Comparison of ENCODE assay signal across 13 cellular contexts in genomic region chr11:43924112-43924855, GRCh38. TPM values are rescaled to one million over a fixed set of nuclear protein-coding genes. Genes with fewer than 3 reads are reported as not detected.
DNase-seq lines count a peak whose midpoint lies in the region; ATAC-seq, FAIRE-seq and TF ChIP-seq lines count a peak whose summit lies in the region.
"Had no signal": no experiment of that assay in that cellular context is flagged by ENCODE, and none has a peak within 500 bp of the region (broad histone marks: within the 10 kb centered on the region; RNA-seq: fewer than 3 reads in every experiment).

No MANE protein-coding gene starts in this region.

- no peak overlapping the region for H3K4me3 ChIP-seq in fibroblast of lung (replicated peaks in 1 of 4; ENCODE audit: control extremely low read depth in 1 of 4, insufficient read depth in 1 of 4, low read depth in 3 of 4, low read length in 4 of 4)
- H3K4me3 ChIP-seq in trophoblast cell (ENCODE audit: low read depth, low read length): no peak overlapping the region

- H4K12ac ChIP-seq in trophoblast cell (ENCODE audit: low read depth, low read length): no peak overlapping the region

- H2BK5ac ChIP-seq in trophoblast cell (ENCODE audit: low read depth, low read length, poor library complexity): no peak overlapping the region

- WGBS in trophoblast cell (ENCODE audit: extremely low coverage, insufficient coverage, insufficient read length): no CpG with 5 or more reads among the region's 27 CpGs

- H2BK120ac ChIP-seq in trophoblast cell (ENCODE audit: insufficient read depth, low read length, poor library complexity): no peak overlapping the region

- peaks cover 9% of the 10 kb centered on the region for H3K79me1 ChIP-seq in trophoblast cell (ENCODE audit: low read length)

- H4K20me1 ChIP-seq in fibroblast of lung (ENCODE audit: control insufficient read depth, extremely low read depth, insufficient read depth, low read length): no peaks in the 10 kb centered on the region

- H4K8ac ChIP-seq in trophoblast cell (ENCODE audit: low read depth, low read length): no peak overlapping the region

- no peak overlapping the region for H2AFZ ChIP-seq in fibroblast of lung (ENCODE audit: low read length)
- H2AFZ ChIP-seq in trophoblast cell (ENCODE audit: insufficient read depth, low read length, poor library complexity): no peak overlapping the region

- TF ChIP-seq CTCF in 22Rv1 (IDR thresholded peaks at IDR 0.05) (peak; percentile 21), VCaP (conservative IDR thresholded peaks at IDR 0.05) (0 out of 2 replicates have a peak, but pooled peaks have one; percentile 10), fibroblast of lung (conservative IDR thresholded peaks at IDR 0.05 in 1 of 2, IDR thresholded peaks at IDR 0.05 in 1 of 2; ENCODE audit: low read depth in 1 of 2, low read length in 2 of 2) (peak in 1 of 2 donors; percentile 15)

- H3K9me3 ChIP-seq in fibroblast of lung (ENCODE audit: control insufficient read depth, insufficient read depth, low read depth, low read length) (no peaks in the 10 kb centered on the region), trophoblast cell (ENCODE audit: insufficient read depth, low read depth, low read length) (no peaks in the 10 kb centered on the region)

- H3K14ac ChIP-seq in trophoblast cell (ENCODE audit: low read length): peak overlapping the region; percentile 0

- peak overlapping the region; percentile 32 for H2AK5ac ChIP-seq in trophoblast cell (ENCODE audit: low read length)

- peak overlapping the region; percentile 7 for H3K18ac ChIP-seq in trophoblast cell (ENCODE audit: low read length)

- no peak for FAIRE-seq in GM19239 (lab: Jason Lieb, UNC)
- FAIRE-seq: endometrium had no signal

- no peak overlapping the region for H3K4ac ChIP-seq in trophoblast cell (ENCODE audit: low read depth, low read length)

- peaks cover 4% of the 10 kb centered on the region for H3K36me3 ChIP-seq in fibroblast of lung (ENCODE audit: control insufficient read depth, insufficient read depth, low read length)
- peaks cover 0 to 2% of the 10 kb centered on the region in 2 experiments for H3K36me3 ChIP-seq in trophoblast cell (ENCODE audit: control insufficient read depth in 1 of 2, insufficient read depth in 2 of 2, low read length in 2 of 2)

- H3K4me1 ChIP-seq in fibroblast of lung (ENCODE audit: control insufficient read depth, extremely low read depth, insufficient read depth, low read length) (peaks cover 34% of the 10 kb centered on the region), trophoblast cell (ENCODE audit: control insufficient read depth in 1 of 2, insufficient read depth in 2 of 2, low read length in 2 of 2) (peaks cover 16 to 24% of the 10 kb centered on the region in 2 experiments)

- H4K91ac ChIP-seq in trophoblast cell (ENCODE audit: low read depth, low read length): peak overlapping the region; percentile 10

- H3K4me2 ChIP-seq in fibroblast of lung (ENCODE audit: extremely low read depth, insufficient read depth, low read length) (peak overlapping the region; percentile 41), trophoblast cell (ENCODE audit: low read length) (no peak overlapping the region)

- H2BK12ac ChIP-seq in trophoblast cell (ENCODE audit: low read length): peak overlapping the region; percentile 33

- H3K23ac ChIP-seq in trophoblast cell (ENCODE audit: low read length): no peak overlapping the region

- H3K27me3 ChIP-seq in fibroblast of lung (ENCODE audit: control insufficient read depth, insufficient read depth, low read length): no peaks in the 10 kb centered on the region
- H3K27me3 ChIP-seq in trophoblast cell (ENCODE audit: insufficient read depth, low read length): no peaks in the 10 kb centered on the region

- ATAC-seq in GM21576 (IDR thresholded peaks at IDR 0.05; ENCODE audit: unreplicated experiment): no peak
- ATAC-seq: stimulated activated naive CD8-positive, alpha-beta T cell treated with anti-CD3 and anti-CD28 coated beads, Interleukin-15, Interleukin-2, amounts not matched to agents 100 U/mL and 50 U/mL, for 24 hours had no signal

- H3K79me2 ChIP-seq in fibroblast of lung (ENCODE audit: control insufficient read depth, insufficient read depth, low read length) (no peaks in the 10 kb centered on the region), trophoblast cell (ENCODE audit: control insufficient read depth, insufficient read depth, low read length, poor library complexity) (no peaks in the 10 kb centered on the region)

- H3K9ac ChIP-seq in fibroblast of lung (ENCODE audit: insufficient read depth, low read length) (peak overlapping the region; percentile 41), trophoblast cell (ENCODE audit: low read length) (no peak overlapping the region)

- DNase-seq in fibroblast of lung (ENCODE audit: low read depth in 2 of 2): no peak
- DNase-seq in trophoblast cell: peak; percentile 18 to 58
- no peak for DNase-seq in GM19239 (ENCODE audit: insufficient read length, low spot score)
- DNase-seq in NOMO-1 treated with dmso at 0.1 percent for 144 hours (lab: John Stamatoyannopoulos, UW; ENCODE audit: unreplicated experiment): no peak
- no peak for DNase-seq in A172 (ENCODE audit: low spot score)
- DNase-seq: activated B cell treated with CpG ODN at 0.5 μM for 24 hours; activated gamma-delta T cell treated with Interleukin-2 at 50 U/mL for 16 hours; NCI-H1417 treated with DMSO at 0.1 percent for 48 hours; stimulated activated naive CD8-positive, alpha-beta T cell treated with anti-CD3 and anti-CD28 coated beads, Interleukin-15, Interleukin-2, amounts not matched to agents 100 U/mL and 50 U/mL, for 24 hours had no signal

- H3K27ac ChIP-seq in 22Rv1 (no peak overlapping the region), VCaP (no peak overlapping the region), fibroblast of lung (ENCODE audit: insufficient read depth, low read length) (peak overlapping the region; percentile 83), trophoblast cell (ENCODE audit: low read depth, low read length) (no peak overlapping the region)

RNA-seq across cellular contexts. Expression of gene C11orf96, which starts 18.2 kb away (rescaled TPM):
- total RNA-seq in fibroblast of lung: 5.6 and 8.4 TPM in 2 replicates
- 0.80 and 2.5 TPM in 2 replicates for polyA plus RNA-seq in fibroblast of lung
- 0.92 and 3.7 TPM in 2 replicates for polyA plus RNA-seq in fibroblast of lung (2012)
- polyA minus RNA-seq in fibroblast of lung (ENCODE audit: low replicate concordance): 0.90 TPM in 1 of 2 replicates, not detected in the other
- 11.5 and 12.2 TPM in 2 replicates for polyA plus RNA-seq in trophoblast cell (2013)
- total RNA-seq in A172 (2014; rRNA removed; shearing (Covaris generic)): 0.36 and 0.53 TPM in 2 replicates
- total RNA-seq: activated B cell treated with CpG ODN at 0.5 μM for 24 hours had no signal

RNA-seq across cellular contexts. Expression of gene ALKBH3, which starts 43.7 kb away (rescaled TPM):
- total RNA-seq in fibroblast of lung: 31.6 and 39.0 TPM in 2 replicates
- polyA plus RNA-seq in fibroblast of lung: 49.5 and 56.1 TPM in 2 replicates
- 35.5 and 36.7 TPM in 2 replicates for polyA plus RNA-seq in fibroblast of lung (2012)
- polyA minus RNA-seq in fibroblast of lung (ENCODE audit: low replicate concordance): 17.6 and 21.6 TPM in 2 replicates
- 9.7 and 10.0 TPM in 2 replicates for polyA plus RNA-seq in trophoblast cell (2013)
- 67.7 and 76.6 TPM in 2 replicates for total RNA-seq in A172 (2014; rRNA removed; shearing (Covaris generic))

Comparison
In these comparisons a context has a peak if more than half of its experiments do, and no peak if none do; other contexts are left out.
1. DNase-seq: peak in trophoblast cell (2 of 2); none in fibroblast of lung (0 of 2), GM19239 (single experiment), NOMO-1 treated with dmso at 0.1 percent for 144 hours (single experiment) and A172 (single experiment).